In the genomic region with DNA sequence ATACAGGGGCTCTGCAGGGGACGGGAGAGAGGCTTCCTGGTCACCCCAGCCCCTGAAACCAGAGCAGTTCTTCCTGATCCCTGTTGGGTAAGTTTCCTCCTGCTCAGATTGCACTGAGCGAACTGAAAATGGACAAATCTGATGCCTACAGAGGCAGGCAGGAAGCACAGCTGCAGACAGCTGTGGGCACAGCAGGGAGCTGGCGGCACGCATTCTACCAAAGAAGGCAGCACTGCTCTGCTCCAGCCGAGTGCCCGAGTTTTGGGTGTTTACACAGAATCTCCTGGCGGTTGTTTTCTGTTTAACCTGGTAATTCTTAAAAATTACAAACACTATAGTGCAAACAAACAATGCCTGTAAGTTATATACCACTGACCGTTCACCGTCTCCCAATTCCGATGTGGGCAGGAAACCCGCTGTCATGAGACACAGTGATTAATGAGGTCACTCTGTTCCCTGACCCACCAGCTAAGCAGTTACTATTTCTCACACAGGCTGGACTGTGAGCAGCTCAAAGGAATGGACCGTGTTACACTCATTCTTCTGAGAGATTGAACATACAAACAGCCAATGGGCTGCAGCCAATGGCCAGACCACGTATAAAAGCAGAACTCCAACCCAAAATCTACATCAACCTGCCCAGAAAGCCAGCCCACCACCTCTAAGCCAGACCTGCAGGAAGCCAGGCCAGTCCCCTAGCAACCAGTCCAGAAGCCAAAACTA, we compare ENCODE assay signal across 8 cellular contexts. TPM values are rescaled to one million over a fixed set of nuclear protein-coding genes. Genes with fewer than 3 reads are reported as not detected.
A peak's percentile ranks its signal among the peaks of the same experiment; 100 is the strongest.
DNase-seq lines count a peak whose midpoint lies in the region; ATAC-seq and TF ChIP-seq lines count a peak whose summit lies in the region.

No MANE protein-coding gene starts in this region.

- H3K9me2 ChIP-seq in SK-N-SH, result no peaks in the 10 kb centered on the region

- TF ChIP-seq CTCF in SK-N-SH (IDR thresholded peaks at IDR 0.05), result no peak
- TF ChIP-seq CTCF in tibial nerve (IDR thresholded peaks at IDR 0.05), result no peak

- H4K20me1 ChIP-seq in SK-N-SH (ENCODE audit: insufficient read depth), result no peaks in the 10 kb centered on the region

- no peak for ATAC-seq in GM18519 (IDR thresholded peaks at IDR 0.05; ENCODE audit: low FRiP score, unreplicated experiment)

- no peaks in the 10 kb centered on the region for H3K27me3 ChIP-seq in SK-N-SH (ENCODE audit: insufficient read depth)
- no peaks in the 10 kb centered on the region for H3K27me3 ChIP-seq in tibial nerve

- no peak for TF ChIP-seq POLR2A in tibial nerve (IDR thresholded peaks at IDR 0.05)

- no peaks in the 10 kb centered on the region for H3K9me3 ChIP-seq in SK-N-SH
- no peaks in the 10 kb centered on the region for H3K9me3 ChIP-seq in tibial nerve

- H3K4me2 ChIP-seq in SK-N-SH, result peak overlapping the region; percentile 45

- CTCF ChIA-PET in SK-N-SH (lab: Yijun Ruan, JAX), result interaction anchor here (1.2 to 4.1 kb wide), 2 partner anchors 8 to 63 kb away, joined by 4 to 29 read pairs; no protein-coding TSS in a partner anchor

- TF ChIP-seq EP300 in SK-N-SH (IDR thresholded peaks at IDR 0.05; ENCODE audit: borderline replicate concordance in 1 of 2, low read depth in 1 of 2, low read length in 1 of 2) (no peak), tibial nerve (IDR thresholded peaks at IDR 0.05) (peak in 1 of 2 donors; percentile 55)

- WGBS in SK-N-SH (ENCODE audit: low lambda C conversion rate), result 55% methylated on average over 13 of the region's 13 CpGs
- 18 to 20% methylated on average over 13 of the region's 13 CpGs for WGBS in tibial nerve, 2 donors

- TF ChIP-seq RAD21 in SK-N-SH (IDR thresholded peaks at IDR 0.05; ENCODE audit: low read length), result no peak

- no peaks in the 10 kb centered on the region for H3K79me2 ChIP-seq in SK-N-SH (ENCODE audit: insufficient read depth)

- H3K36me3 ChIP-seq in SK-N-SH (replicated peaks in 1 of 2; ENCODE audit: control insufficient read depth in 1 of 2, insufficient read depth in 2 of 2, low read length in 1 of 2), result no peaks in the 10 kb centered on the region
- H3K36me3 ChIP-seq in tibial nerve, result no peaks in the 10 kb centered on the region

- H3K4me3 ChIP-seq in SK-N-SH (ENCODE audit: low read depth in 2 of 2, low read length in 1 of 2), result no peak overlapping the region
- peak overlapping the region in 2 of 4 donors; percentile 6 to 13 for H3K4me3 ChIP-seq in tibial nerve

- POLR2A ChIA-PET in SK-N-SH (lab: Yijun Ruan, JAX), result no interaction called here

- no peak overlapping the region for H3K9ac ChIP-seq in SK-N-SH

- no peak overlapping the region for H2AFZ ChIP-seq in SK-N-SH (ENCODE audit: low read depth)

- H3K4me1 ChIP-seq in SK-N-SH (ENCODE audit: control insufficient read depth in 1 of 2, insufficient read depth in 2 of 2, low read depth in 1 of 2, low read length in 1 of 2), result peaks cover 9 to 41% of the 10 kb centered on the region in 2 experiments; a peak in 3 of 4 replicates
- peaks cover 0 to 82% (median 37%) of the 10 kb centered on the region in 4 donors for H3K4me1 ChIP-seq in tibial nerve

- H3K27ac ChIP-seq in SK-N-SH (ENCODE audit: low read depth in 2 of 2, low read length in 1 of 2) (peak overlapping the region in 1 of 2 experiments; percentile 59; a peak in 2 of 4 replicates), tibial nerve (peak overlapping the region in 3 of 4 donors; percentile 9 to 77 (median 71))

- peaks cover 8% of the 10 kb centered on the region for H3F3A ChIP-seq in SK-N-SH (replicated peaks; ENCODE audit: insufficient read depth)

- DNase-seq in activated effector memory CD4-positive, alpha-beta T cell treated with anti-CD3 and anti-CD28 coated beads, Interleukin-2, amount 50 U/mL, for 16 hours, result peak; percentile 69
- no peak for DNase-seq in activated effector memory CD4-positive, alpha-beta T cell treated with Interleukin-2 at 50 U/mL for 16 hours
- DNase-seq in SK-N-SH (no peak), dermis blood vessel endothelial cell (peak; percentile 97), mesenteric fat pad (ENCODE audit: low spot score) (peak; percentile 87), tibial nerve (ENCODE audit: low spot score in 2 of 2) (no peak), NCI-H1694 treated with DMSO at 0.1 percent for 48 hours (lab: John Stamatoyannopoulos, UW) (no peak)

TF ChIP-seq in SK-N-SH, 30 proteins besides CTCF, POLR2A, EP300 and RAD21:
- TF ChIP-seq, protein P1, sequence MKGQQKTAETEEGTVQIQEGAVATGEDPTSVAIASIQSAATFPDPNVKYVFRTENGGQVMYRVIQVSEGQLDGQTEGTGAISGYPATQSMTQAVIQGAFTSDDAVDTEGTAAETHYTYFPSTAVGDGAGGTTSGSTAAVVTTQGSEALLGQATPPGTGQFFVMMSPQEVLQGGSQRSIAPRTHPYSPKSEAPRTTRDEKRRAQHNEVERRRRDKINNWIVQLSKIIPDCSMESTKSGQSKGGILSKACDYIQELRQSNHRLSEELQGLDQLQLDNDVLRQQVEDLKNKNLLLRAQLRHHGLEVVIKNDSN (IDR thresholded peaks at IDR 0.05; ENCODE audit: borderline replicate concordance, low read depth), result no peak
- no peak for TF ChIP-seq TEAD4 (IDR thresholded peaks at IDR 0.05; ENCODE audit: borderline replicate concordance, insufficient read depth)
- no peak for TF ChIP-seq SMC3 (IDR thresholded peaks at IDR 0.05; ENCODE audit: low read depth, low read length)
- TF ChIP-seq, protein P2, sequence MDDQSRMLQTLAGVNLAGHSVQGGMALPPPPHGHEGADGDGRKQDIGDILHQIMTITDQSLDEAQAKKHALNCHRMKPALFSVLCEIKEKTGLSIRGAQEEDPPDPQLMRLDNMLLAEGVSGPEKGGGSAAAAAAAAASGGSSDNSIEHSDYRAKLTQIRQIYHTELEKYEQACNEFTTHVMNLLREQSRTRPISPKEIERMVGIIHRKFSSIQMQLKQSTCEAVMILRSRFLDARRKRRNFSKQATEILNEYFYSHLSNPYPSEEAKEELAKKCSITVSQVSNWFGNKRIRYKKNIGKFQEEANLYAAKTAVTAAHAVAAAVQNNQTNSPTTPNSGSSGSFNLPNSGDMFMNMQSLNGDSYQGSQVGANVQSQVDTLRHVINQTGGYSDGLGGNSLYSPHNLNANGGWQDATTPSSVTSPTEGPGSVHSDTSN (IDR thresholded peaks at IDR 0.05), result peak; percentile 90
- TF ChIP-seq RXRA (IDR thresholded peaks at IDR 0.05; ENCODE audit: borderline replicate concordance, low read depth), result peak; percentile 51; the same call in 1 of the 2 replicates
- no peak for TF ChIP-seq TCF12 (IDR thresholded peaks at IDR 0.05)
- TF ChIP-seq ELF1 (IDR thresholded peaks at IDR 0.05), result no peak
- TF ChIP-seq, protein P3, sequence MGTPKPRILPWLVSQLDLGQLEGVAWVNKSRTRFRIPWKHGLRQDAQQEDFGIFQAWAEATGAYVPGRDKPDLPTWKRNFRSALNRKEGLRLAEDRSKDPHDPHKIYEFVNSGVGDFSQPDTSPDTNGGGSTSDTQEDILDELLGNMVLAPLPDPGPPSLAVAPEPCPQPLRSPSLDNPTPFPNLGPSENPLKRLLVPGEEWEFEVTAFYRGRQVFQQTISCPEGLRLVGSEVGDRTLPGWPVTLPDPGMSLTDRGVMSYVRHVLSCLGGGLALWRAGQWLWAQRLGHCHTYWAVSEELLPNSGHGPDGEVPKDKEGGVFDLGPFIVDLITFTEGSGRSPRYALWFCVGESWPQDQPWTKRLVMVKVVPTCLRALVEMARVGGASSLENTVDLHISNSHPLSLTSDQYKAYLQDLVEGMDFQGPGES (IDR thresholded peaks at IDR 0.05; ENCODE audit: low read depth, low read length), result no peak

RNA-seq across cellular contexts. Expression of gene NSMCE1, which starts 25.5 kb away (rescaled TPM):
- polyA plus RNA-seq in SK-N-SH (2012; rRNA removed), result 37.9 and 39.8 TPM in 2 replicates
- 45.3 and 46.1 TPM in 2 replicates for polyA plus RNA-seq in SK-N-SH (2012; cell fraction: cytosol; rRNA removed)
- 20.5 and 24.4 TPM in 2 replicates for polyA plus RNA-seq in SK-N-SH (2012; cell fraction: nucleus; rRNA removed)
- 43.0 and 77.3 TPM in 2 replicates for total RNA-seq in dermis blood vessel endothelial cell
- 39.6 TPM for total RNA-seq in mesenteric fat pad
- 10 to 100 TPM; 27.7 to 41.4 (median 31.5) TPM for total RNA-seq in tibial nerve

RNA-seq across cellular contexts. Expression of gene KDM8, which starts 39.7 kb away (rescaled TPM):
- polyA plus RNA-seq in SK-N-SH (2012; rRNA removed), result 3.3 and 3.9 TPM in 2 replicates
- polyA plus RNA-seq in SK-N-SH (2012; cell fraction: cytosol; rRNA removed), result 1.5 and 2.2 TPM in 2 replicates
- polyA plus RNA-seq in SK-N-SH (2012; cell fraction: nucleus; rRNA removed), result 10.9 and 11.8 TPM in 2 replicates
- total RNA-seq in dermis blood vessel endothelial cell (3.7 and 4.7 TPM in 2 replicates), mesenteric fat pad (3.5 TPM), tibial nerve (1 to 10 TPM; 2.3 to 7.6 (median 4.8) TPM)

Comparison
In these comparisons a context has a peak if more than half of its experiments do, and no peak if none do; other contexts are left out.
1. DNase-seq: peak in activated effector memory CD4-positive, alpha-beta T cell treated with anti-CD3 and anti-CD28 coated beads, Interleukin-2, amount 50 U/mL, for 16 hours (single experiment), dermis blood vessel endothelial cell (single experiment) and mesenteric fat pad (single experiment); none in activated effector memory CD4-positive, alpha-beta T cell treated with Interleukin-2 at 50 U/mL for 16 hours (single experiment), SK-N-SH (single experiment), tibial nerve (0 of 2) and NCI-H1694 treated with DMSO at 0.1 percent for 48 hours (single experiment).